ENCODE assay signal across 8 cellular contexts in genomic region chr10:117543999-117544728, GRCh38. TPM values are rescaled to one million over a fixed set of nuclear protein-coding genes. Genes with fewer than 3 reads are reported as not detected.
DNase-seq lines count a peak whose midpoint lies in the region; FAIRE-seq and TF ChIP-seq lines count a peak whose summit lies in the region.

No MANE protein-coding gene starts in this region.

- no peak overlapping the region for H3K27ac ChIP-seq in CD4-positive, alpha-beta memory T cell (ENCODE audit: low read depth, low read length)
- H3K27ac ChIP-seq in ovary (peak overlapping the region; percentile 93 to 95), colonic mucosa (no peak overlapping the region)

- POLR2A ChIA-PET in CD4-positive, alpha-beta memory T cell (lab: Charles Lee; ENCODE audit: partially characterized antibody): no interaction called here

- H3K27me3 Mint-ChIP-seq in CD4-positive, alpha-beta memory T cell: peaks cover 43 to 51% of the 10 kb centered on the region in 2 donors

- no peaks in the 10 kb centered on the region for H3K9me3 ChIP-seq in CD4-positive, alpha-beta memory T cell (ENCODE audit: control insufficient read depth in 1 of 2, low read length in 2 of 2)
- H3K9me3 ChIP-seq in NT2/D1 (ENCODE audit: insufficient read depth, low read length) (no peaks in the 10 kb centered on the region), ovary (no peaks in the 10 kb centered on the region), colonic mucosa (no peaks in the 10 kb centered on the region)

- CTCF ChIA-PET in CD4-positive, alpha-beta memory T cell (lab: Charles Lee; ENCODE audit: partially characterized antibody): no interaction called here

- H3K27ac Mint-ChIP-seq in CD4-positive, alpha-beta memory T cell: no peak overlapping the region

- H3K4me3 ChIP-seq in CD4-positive, alpha-beta memory T cell (ENCODE audit: low read length in 2 of 2): no peak overlapping the region
- H3K4me3 ChIP-seq in NT2/D1 (ENCODE audit: insufficient read length, low read depth): peak overlapping the region; percentile 15
- H3K4me3 ChIP-seq in epithelial cell of proximal tubule (ENCODE audit: low read depth, low read length): peak overlapping the region; percentile 95
- H3K4me3 ChIP-seq in ovary: peak overlapping the region; percentile 84
- no peak overlapping the region for H3K4me3 ChIP-seq in colonic mucosa

- H3K36me3 ChIP-seq in CD4-positive, alpha-beta memory T cell (ENCODE audit: insufficient read depth, low read length): no peaks in the 10 kb centered on the region
- H3K36me3 ChIP-seq in NT2/D1 (ENCODE audit: insufficient read depth, insufficient read length, low read length): no peaks in the 10 kb centered on the region
- H3K36me3 ChIP-seq in ovary: no peaks in the 10 kb centered on the region
- no peaks in the 10 kb centered on the region for H3K36me3 ChIP-seq in colonic mucosa

- peaks cover 0 to 6% (median 0%) of the 10 kb centered on the region in 8 donors for H3K9me3 Mint-ChIP-seq in CD4-positive, alpha-beta memory T cell

- peak overlapping the region in 7 of 8 donors; percentile 51 to 68 (median 62) for H3K4me3 Mint-ChIP-seq in CD4-positive, alpha-beta memory T cell

- intact Hi-C loops in CD4-positive, alpha-beta memory T cell (cut with micrococcal nuclease): no loop called here
- intact Hi-C loops in ovary (cut with DNase I) (loop anchor here in 1 of 4 donors (5.0 to 10.0 kb wide), 2 partner anchors 201 to 503 kb away; partner anchors contain the start of gene RAB11FIP2), colonic mucosa (cut with DNase I) (no loop called here)

- H3K4me1 ChIP-seq in CD4-positive, alpha-beta memory T cell (ENCODE audit: insufficient read depth, low read length): peaks cover 26% of the 10 kb centered on the region
- H3K4me1 ChIP-seq in NT2/D1 (ENCODE audit: insufficient read depth, insufficient read length) (peaks cover 4% of the 10 kb centered on the region), ovary (ENCODE audit: insufficient read depth) (peaks cover 3% of the 10 kb centered on the region), colonic mucosa (peaks cover 20% of the 10 kb centered on the region)

- no peak for TF ChIP-seq EP300 in ovary (IDR thresholded peaks at IDR 0.05)

- WGBS in ovary, 3 donors: 0 to 1% (median 1%) methylated on average over 40 to 42 of the region's 42 CpGs

- H3K27me3 ChIP-seq in CD4-positive, alpha-beta memory T cell (ENCODE audit: insufficient read depth, low read length): peaks cover 42% of the 10 kb centered on the region
- H3K27me3 ChIP-seq in NT2/D1 (ENCODE audit: insufficient read depth, insufficient read length) (peaks cover 98% of the 10 kb centered on the region), ovary (no peaks in the 10 kb centered on the region), colonic mucosa (peaks cover 94% of the 10 kb centered on the region)

- TF ChIP-seq POLR2A in ovary (IDR thresholded peaks at IDR 0.05) (no peak), H54 (IDR thresholded peaks at IDR 0.05; ENCODE audit: low read depth, low read length) (no peak)

- no peak for TF ChIP-seq CTCF in epithelial cell of proximal tubule (conservative IDR thresholded peaks at IDR 0.05; ENCODE audit: low read depth, low read length)
- no peak for TF ChIP-seq CTCF in ovary (IDR thresholded peaks at IDR 0.05)
- TF ChIP-seq CTCF in colonic mucosa (IDR thresholded peaks at IDR 0.05): no peak

- peaks cover 6 to 41% (median 29%) of the 10 kb centered on the region in 4 donors for H3K4me1 Mint-ChIP-seq in CD4-positive, alpha-beta memory T cell

- H3K9ac ChIP-seq in NT2/D1 (ENCODE audit: insufficient read length, low read depth) (peak overlapping the region; percentile 67), colonic mucosa (ENCODE audit: low read depth in 2 of 2, low read length in 2 of 2) (no peak overlapping the region)

- H3K36me3 Mint-ChIP-seq in CD4-positive, alpha-beta memory T cell: no peaks in the 10 kb centered on the region

- no peak for FAIRE-seq in H54 (lab: Jason Lieb, UNC)

- DNase-seq in CD4-positive, alpha-beta memory T cell: no peak
- DNase-seq in NT2/D1 (ENCODE audit: low read depth, low spot score) (no peak), epithelial cell of proximal tubule (ENCODE audit: low read depth) (no peak), ovary (peak in 3 of 5 donors; percentile 48 to 70 (median 64)), NCI-H187 treated with DMSO at 0.1 percent for 48 hours (lab: John Stamatoyannopoulos, UW) (no peak), colonic mucosa (no peak), H54 (ENCODE audit: insufficient read length, low spot score) (no peak)
- no peak for DNase-seq in activated CD4-positive, alpha-beta T cell treated with anti-CD3 and anti-CD28 coated beads for 48 hours

RNA-seq across cellular contexts. Expression of gene EMX2, which starts 1.6 kb away (rescaled TPM):
- total RNA-seq in CD4-positive, alpha-beta memory T cell: not detected
- not detected for polyA plus RNA-seq in CD4-positive, alpha-beta memory T cell
- total RNA-seq in epithelial cell of proximal tubule (5.7 and 10.7 TPM in 2 replicates), ovary (10 to 100 TPM in 5 of 7 donors, 1 to 10 TPM in 2; 7.3 to 25.5 (median 12.2) TPM), colonic mucosa (not detected)
- polyA plus RNA-seq in ovary: 10 to 100 TPM; 14.4 to 62.1 TPM

Comparison
In these comparisons a context has a peak if more than half of its experiments do, and no peak if none do; other contexts are left out.
1. DNase-seq: peak in ovary (3 of 5); none in CD4-positive, alpha-beta memory T cell (0 of 5), NT2/D1 (single experiment), epithelial cell of proximal tubule (single experiment), NCI-H187 treated with DMSO at 0.1 percent for 48 hours (single experiment), colonic mucosa (single experiment), activated CD4-positive, alpha-beta T cell treated with anti-CD3 and anti-CD28 coated beads for 48 hours (single experiment) and H54 (single experiment).
2. H3K27ac ChIP-seq: peak in ovary (2 of 2); none in CD4-positive, alpha-beta memory T cell (single experiment) and colonic mucosa (single experiment).
3. H3K4me3 ChIP-seq: peak in NT2/D1 (single experiment), epithelial cell of proximal tubule (single experiment) and ovary (single experiment); none in CD4-positive, alpha-beta memory T cell (0 of 2) and colonic mucosa (single experiment).